Comparison of ENCODE assay signal across 9 cellular contexts in the genomic region with DNA sequence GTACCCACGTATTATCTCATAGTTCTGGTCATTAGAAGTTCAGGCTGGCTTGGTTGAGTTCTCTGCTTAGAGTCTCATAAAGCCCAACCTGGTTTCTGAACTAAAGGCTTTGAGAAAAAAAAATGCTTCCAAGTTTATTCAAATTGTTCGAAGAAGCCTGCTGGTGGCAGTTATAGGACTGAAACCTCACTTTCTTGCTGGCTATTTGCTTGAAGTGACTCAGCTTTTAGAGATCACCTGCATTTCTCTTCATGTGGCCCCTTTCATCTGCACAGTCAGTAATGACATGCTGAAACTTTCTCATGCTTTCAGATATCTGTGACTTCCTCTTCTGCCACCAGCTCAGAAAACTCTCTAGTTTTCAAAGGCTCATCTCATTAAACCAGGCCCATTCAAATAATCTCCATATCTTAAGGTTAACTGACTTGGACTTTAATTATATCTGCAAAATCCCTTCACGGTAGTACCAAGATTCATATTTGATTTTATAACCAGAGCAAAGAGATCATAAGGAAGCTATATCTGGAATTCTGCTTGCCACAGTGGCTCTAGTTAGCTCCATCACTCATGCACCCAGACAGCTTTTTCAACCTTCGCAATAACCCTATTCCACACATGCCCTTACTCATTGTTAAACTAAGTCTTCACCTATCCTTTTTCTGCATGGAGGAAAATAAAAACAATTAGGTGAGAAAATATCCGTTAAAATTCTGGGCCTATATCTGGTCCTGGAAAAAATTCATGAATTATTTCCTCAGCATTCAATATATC.
DNase-seq lines count a peak whose midpoint lies in the region; ATAC-seq, FAIRE-seq and TF ChIP-seq lines count a peak whose summit lies in the region.
"Had no signal": no experiment of that assay in that cellular context is flagged by ENCODE, and none has a peak within 500 bp of the region (broad histone marks: within the 10 kb centered on the region; RNA-seq: fewer than 3 reads in every experiment).

No MANE protein-coding gene starts in this region.

- H4K20me1 ChIP-seq in osteoblast (ENCODE audit: insufficient read depth, low read length) = no peaks in the 10 kb centered on the region
- H4K20me1 ChIP-seq: BLaER1 had no signal

- no peaks in the 10 kb centered on the region for H3K36me3 Mint-ChIP-seq in activated naive CD4-positive, alpha-beta T cell treated with anti-CD3 and anti-CD28 coated beads for 36 hours (ENCODE audit: low read depth)
- no peaks in the 10 kb centered on the region for H3K36me3 Mint-ChIP-seq in progenitor cell of endocrine pancreas (ENCODE audit: insufficient read depth)

- DNase-seq in activated naive CD4-positive, alpha-beta T cell treated with anti-CD3 and anti-CD28 coated beads for 36 hours = peak; percentile 55
- DNase-seq in activated naive CD4-positive, alpha-beta T cell treated with Interleukin-2 at 50 U/mL for 16 hours = no peak
- peak; percentile 59 for DNase-seq in NAMALWA (ENCODE audit: low spot score)
- no peak for DNase-seq in osteoblast (ENCODE audit: insufficient read length, low spot score, missing footprints)
- DNase-seq in HuH-7.5 (ENCODE audit: low spot score) = no peak
- DNase-seq in pancreas = no peak
- DNase-seq in progenitor cell of endocrine pancreas (ENCODE audit: low spot score, unreplicated experiment) = no peak

- no peak overlapping the region for H3K4me3 Mint-ChIP-seq in activated naive CD4-positive, alpha-beta T cell treated with anti-CD3 and anti-CD28 coated beads for 36 hours
- no peak overlapping the region for H3K4me3 Mint-ChIP-seq in progenitor cell of endocrine pancreas (ENCODE audit: low read depth)

- H3K4me1 ChIP-seq in osteoblast (ENCODE audit: insufficient read depth, low read length) (peaks cover 6% of the 10 kb centered on the region), pancreas (no peaks in the 10 kb centered on the region)
- H3K4me1 ChIP-seq: BLaER1 had no signal

- H3K27me3 ChIP-seq in osteoblast (ENCODE audit: insufficient read depth, low read length) (no peaks in the 10 kb centered on the region), pancreas (no peaks in the 10 kb centered on the region)
- H3K27me3 ChIP-seq: BLaER1 had no signal

- FAIRE-seq in pancreas (lab: Jason Lieb, UNC) = no peak

- H2AFZ ChIP-seq in osteoblast (ENCODE audit: low read length) = peak overlapping the region; percentile 18

- TF ChIP-seq CTCF in osteoblast (IDR thresholded peaks at IDR 0.05; ENCODE audit: extremely low read depth, low read depth, low read length) (no peak), pancreas (IDR thresholded peaks at IDR 0.05) (no peak), progenitor cell of endocrine pancreas (IDR thresholded peaks at IDR 0.05; ENCODE audit: unreplicated experiment) (no peak)

- H3K27ac Mint-ChIP-seq in activated naive CD4-positive, alpha-beta T cell treated with anti-CD3 and anti-CD28 coated beads for 36 hours = peak overlapping the region; percentile 9
- no peak overlapping the region for H3K27ac Mint-ChIP-seq in progenitor cell of endocrine pancreas

- H3K4me1 Mint-ChIP-seq in activated naive CD4-positive, alpha-beta T cell treated with anti-CD3 and anti-CD28 coated beads for 36 hours (ENCODE audit: low read depth) = peaks cover 50% of the 10 kb centered on the region
- H3K4me1 Mint-ChIP-seq in progenitor cell of endocrine pancreas (ENCODE audit: low read depth) = no peaks in the 10 kb centered on the region

- no peak overlapping the region for H3K4me3 ChIP-seq in osteoblast (ENCODE audit: insufficient read depth, low read length)
- H3K4me3 ChIP-seq in pancreas = no peak overlapping the region
- H3K4me3 ChIP-seq: BLaER1 had no signal

- 55 to 61% methylated on average over 5 of the region's 5 CpGs for WGBS in pancreas, 2 donors

- H3K36me3 ChIP-seq in osteoblast (ENCODE audit: insufficient read depth, low read length) = no peaks in the 10 kb centered on the region
- H3K36me3 ChIP-seq in pancreas = no peaks in the 10 kb centered on the region
- H3K36me3 ChIP-seq: BLaER1 had no signal

- H3K9me3 Mint-ChIP-seq in activated naive CD4-positive, alpha-beta T cell treated with anti-CD3 and anti-CD28 coated beads for 36 hours = no peaks in the 10 kb centered on the region
- H3K9me3 Mint-ChIP-seq in progenitor cell of endocrine pancreas (ENCODE audit: low read depth) = no peaks in the 10 kb centered on the region

- H3K79me2 ChIP-seq in osteoblast (ENCODE audit: insufficient read depth, low read length) = no peaks in the 10 kb centered on the region

- no peaks in the 10 kb centered on the region for H3K27me3 Mint-ChIP-seq in activated naive CD4-positive, alpha-beta T cell treated with anti-CD3 and anti-CD28 coated beads for 36 hours (ENCODE audit: low read depth)
- H3K27me3 Mint-ChIP-seq in progenitor cell of endocrine pancreas = no peaks in the 10 kb centered on the region

- H3K27ac ChIP-seq in osteoblast (ENCODE audit: low read depth, low read length) = no peak overlapping the region
- no peak overlapping the region for H3K27ac ChIP-seq in pancreas
- H3K27ac ChIP-seq: BLaER1 had no signal

- H3K9me3 ChIP-seq in osteoblast (ENCODE audit: low read depth, low read length) (no peaks in the 10 kb centered on the region), pancreas (no peaks in the 10 kb centered on the region)
- H3K9me3 ChIP-seq: BLaER1 had no signal

- no peak overlapping the region for H3K4me2 ChIP-seq in osteoblast (ENCODE audit: insufficient read depth, low read length)
- H3K4me2 ChIP-seq: BLaER1 had no signal

- intact Hi-C loops in activated naive CD4-positive, alpha-beta T cell treated with anti-CD3 and anti-CD28 coated beads for 36 hours (cut with micrococcal nuclease) = loop anchor here (1.0 to 2.0 kb wide), 6 partner anchors 31 to 475 kb away; no protein-coding TSS in a partner anchor
- intact Hi-C loops in pancreas (cut with DNase I) = no loop called here

- ATAC-seq in HG02759 (IDR thresholded peaks at IDR 0.05; ENCODE audit: unreplicated experiment) (peak; percentile 89), pancreas (no peak)

- CTCF ChIA-PET in activated naive CD4-positive, alpha-beta T cell treated with anti-CD3 and anti-CD28 coated beads for 36 hours (lab: Charles Lee) = no interaction called here

Comparison
In these comparisons a context has a peak if more than half of its experiments do, and no peak if none do; other contexts are left out.
1. DNase-seq: peak in activated naive CD4-positive, alpha-beta T cell treated with anti-CD3 and anti-CD28 coated beads for 36 hours (single experiment) and NAMALWA (single experiment); none in activated naive CD4-positive, alpha-beta T cell treated with Interleukin-2 at 50 U/mL for 16 hours (single experiment), osteoblast (single experiment), HuH-7.5 (single experiment), pancreas (0 of 6) and progenitor cell of endocrine pancreas (single experiment).